Comparison of ENCODE assay signal across 10 cellular contexts in genomic region chr16:1380195-1380594, GRCh38. TPM values are rescaled to one million over a fixed set of nuclear protein-coding genes. Genes with fewer than 3 reads are reported as not detected.
DNase-seq lines count a peak whose midpoint lies in the region; ATAC-seq and TF ChIP-seq lines count a peak whose summit lies in the region.
"Had no signal": no experiment of that assay in that cellular context is flagged by ENCODE, and none has a peak within 500 bp of the region (broad histone marks: within the 10 kb centered on the region; RNA-seq: fewer than 3 reads in every experiment).

No MANE protein-coding gene starts in this region.

- no peak for DNase-seq in activated CD8-positive, alpha-beta T cell treated with anti-CD3 and anti-CD28 coated beads for 36 hours
- no peak for DNase-seq in immature natural killer cell
- no peak for DNase-seq in DMS79 (lab: John Stamatoyannopoulos, UW)
- no peak for DNase-seq in GOT3 (lab: John Stamatoyannopoulos, UW)
- DNase-seq in H4 (ENCODE audit: low spot score), result no peak
- no peak for DNase-seq in NCI-H2081 treated with DMSO at 0.1 percent for 48 hours (lab: John Stamatoyannopoulos, UW)
- DNase-seq: sigmoid colon had no signal

- intact Hi-C loops in activated CD8-positive, alpha-beta T cell treated with anti-CD3 and anti-CD28 coated beads for 36 hours (cut with micrococcal nuclease), result no loop called here

- H3K9me3 Mint-ChIP-seq in activated CD8-positive, alpha-beta T cell treated with anti-CD3 and anti-CD28 coated beads for 36 hours, result no peaks in the 10 kb centered on the region
- peaks cover 0 to 2% (median 0%) of the 10 kb centered on the region in 6 donors for H3K9me3 Mint-ChIP-seq in immature natural killer cell

- CTCF ChIA-PET in activated CD8-positive, alpha-beta T cell treated with anti-CD3 and anti-CD28 coated beads for 36 hours (lab: Charles Lee), result interaction anchor here (0.9 to 4.9 kb wide), 2 partner anchors 16 to 34 kb away, joined by 3 to 36 read pairs; partner anchors contain the start of gene UNKL

- POLR2A ChIA-PET in activated CD8-positive, alpha-beta T cell treated with anti-CD3 and anti-CD28 coated beads for 36 hours (lab: Charles Lee), result interaction anchor here (0.6 to 1.7 kb wide), 7 partner anchors 10 to 230 kb away, joined by 3 to 7 read pairs (median 4); partner anchors contain the start of gene UNKL

- peak overlapping the region; percentile 55 for H3K27ac Mint-ChIP-seq in activated CD8-positive, alpha-beta T cell treated with anti-CD3 and anti-CD28 coated beads for 36 hours
- peak overlapping the region in 2 of 6 donors; percentile 71 to 72 for H3K27ac Mint-ChIP-seq in immature natural killer cell

- no peaks in the 10 kb centered on the region for H3K27me3 Mint-ChIP-seq in activated CD8-positive, alpha-beta T cell treated with anti-CD3 and anti-CD28 coated beads for 36 hours
- H3K27me3 Mint-ChIP-seq in immature natural killer cell (ENCODE audit: low read depth in 3 of 3), result peaks cover 2 to 9% (median 9%) of the 10 kb centered on the region in 3 donors

- peaks cover 6% of the 10 kb centered on the region; the same call in 1 of the 2 replicates for H3K4me1 ChIP-seq in ES-I3 (ENCODE audit: insufficient read depth, low read length)

- H3K4me1 Mint-ChIP-seq in activated CD8-positive, alpha-beta T cell treated with anti-CD3 and anti-CD28 coated beads for 36 hours (ENCODE audit: low read depth), result peaks cover 13% of the 10 kb centered on the region
- peaks cover 15 to 22% of the 10 kb centered on the region in 2 donors for H3K4me1 Mint-ChIP-seq in immature natural killer cell

- peak overlapping the region; percentile 72 for H3K4me3 Mint-ChIP-seq in activated CD8-positive, alpha-beta T cell treated with anti-CD3 and anti-CD28 coated beads for 36 hours
- peak overlapping the region; percentile 74 to 82 (median 76) for H3K4me3 Mint-ChIP-seq in immature natural killer cell

- peaks cover 7% of the 10 kb centered on the region for H3K36me3 Mint-ChIP-seq in activated CD8-positive, alpha-beta T cell treated with anti-CD3 and anti-CD28 coated beads for 36 hours (ENCODE audit: low read depth)
- no peaks in the 10 kb centered on the region for H3K36me3 Mint-ChIP-seq in immature natural killer cell

- no peaks in the 10 kb centered on the region for H3K36me3 ChIP-seq in ES-I3 (ENCODE audit: insufficient read depth, low read length)

- H3K9ac ChIP-seq in ES-I3 (ENCODE audit: low read depth, low read length), result peak overlapping the region; percentile 55

- TF ChIP-seq CTCF in 22Rv1 (IDR thresholded peaks at IDR 0.05), result 0 out of 2 replicates have a peak, but pooled peaks have one; percentile 14
- no peak for TF ChIP-seq CTCF in activated CD8-positive, alpha-beta T cell treated with anti-CD3 and anti-CD28 coated beads for 36 hours (IDR thresholded peaks at IDR 0.05)

- ATAC-seq in activated CD8-positive, alpha-beta T cell treated with anti-CD3 and anti-CD28 coated beads for 36 hours, result no peak

- H3K9me3 ChIP-seq in ES-I3 (ENCODE audit: control insufficient read depth, insufficient read depth, low read length), result no peaks in the 10 kb centered on the region
- H3K9me3 ChIP-seq: esophagus muscularis mucosa, sigmoid colon had no signal

- peak overlapping the region; percentile 89 for H3K27ac ChIP-seq in 22Rv1

RNA-seq across cellular contexts. Expression of gene GNPTG, which starts 28.5 kb away (rescaled TPM):
- 10 to 100 TPM; 17.3 to 19.2 TPM for total RNA-seq in activated CD8-positive, alpha-beta T cell treated with anti-CD3 and anti-CD28 coated beads for 36 hours
- polyA plus RNA-seq in immature natural killer cell, result 10 to 100 TPM; 44.3 to 76.5 (median 64.1) TPM
- total RNA-seq in H4 (2014; rRNA removed; shearing (Covaris generic)), result 27.9 and 37.1 TPM in 2 replicates

RNA-seq across cellular contexts. Expression of gene TSR3, which starts 28.5 kb away (rescaled TPM):
- total RNA-seq in activated CD8-positive, alpha-beta T cell treated with anti-CD3 and anti-CD28 coated beads for 36 hours, result 10 to 100 TPM; 54.7 to 57.4 TPM
- 100 to 1,000 TPM; 104 to 143 (median 114) TPM for polyA plus RNA-seq in immature natural killer cell
- total RNA-seq in H4 (2014; rRNA removed; shearing (Covaris generic)), result 41.5 and 53.8 TPM in 2 replicates

RNA-seq across cellular contexts. Expression of gene UNKL, which starts 34.3 kb away (rescaled TPM):
- 10 to 100 TPM; 32.4 to 38.1 TPM for total RNA-seq in activated CD8-positive, alpha-beta T cell treated with anti-CD3 and anti-CD28 coated beads for 36 hours
- polyA plus RNA-seq in immature natural killer cell, result 10 to 100 TPM in 1 of 3 donors, 1 to 10 TPM in 2; 1.0 to 14.5 (median 5.9) TPM
- total RNA-seq in H4 (2014; rRNA removed; shearing (Covaris generic)), result 12.4 and 14.4 TPM in 2 replicates

RNA-seq across cellular contexts. Expression of gene UQCC4, which starts 40.4 kb away (rescaled TPM):
- total RNA-seq in activated CD8-positive, alpha-beta T cell treated with anti-CD3 and anti-CD28 coated beads for 36 hours, result 10 to 100 TPM; 16.4 to 17.8 TPM
- polyA plus RNA-seq in immature natural killer cell, result 10 to 100 TPM; 59.3 to 79.9 (median 64.7) TPM
- 24.8 and 40.7 TPM in 2 replicates for total RNA-seq in H4 (2014; rRNA removed; shearing (Covaris generic))

RNA-seq across cellular contexts. Expression of gene BAIAP3, which starts 46.8 kb away (rescaled TPM):
- under 1 TPM; 0.27 to 0.68 TPM for total RNA-seq in activated CD8-positive, alpha-beta T cell treated with anti-CD3 and anti-CD28 coated beads for 36 hours
- polyA plus RNA-seq in immature natural killer cell, result 1 to 10 TPM in 2 of 3 donors, not detected in 1; 1.9 to 4.0 TPM
- 0.06 and 1.3 TPM in 2 replicates for total RNA-seq in H4 (2014; rRNA removed; shearing (Covaris generic))
